20 cellular contexts compared by ENCODE assay signal in genomic region chr9:21505425-21506179, GRCh38. TPM values are rescaled to one million over a fixed set of nuclear protein-coding genes. Genes with fewer than 3 reads are reported as not detected.
A peak's percentile ranks its signal among the peaks of the same experiment; 100 is the strongest.
DNase-seq lines count a peak whose midpoint lies in the region; ATAC-seq and TF ChIP-seq lines count a peak whose summit lies in the region.
"Had no signal": no experiment of that assay in that cellular context is flagged by ENCODE, and none has a peak within 500 bp of the region (broad histone marks: within the 10 kb centered on the region; RNA-seq: fewer than 3 reads in every experiment).

No MANE protein-coding gene starts in this region.

- no peaks in the 10 kb centered on the region for H3K36me3 ChIP-seq in esophagus squamous epithelium
- H3K36me3 ChIP-seq: prostate gland, SJSA1, thyroid gland had no signal

- no peak overlapping the region for H3K27ac ChIP-seq in CD4-positive, alpha-beta T cell (ENCODE audit: low read depth, low read length)
- no peak overlapping the region for H3K27ac ChIP-seq in esophagus squamous epithelium
- H3K27ac ChIP-seq: 22Rv1, prostate gland, SJSA1, thyroid gland had no signal

- no peaks in the 10 kb centered on the region for H3K4me1 ChIP-seq in esophagus squamous epithelium
- H3K4me1 ChIP-seq: prostate gland, thyroid gland had no signal

- peak overlapping the region; percentile 20 for H3K27ac Mint-ChIP-seq in activated naive CD4-positive, alpha-beta T cell treated with anti-CD3 and anti-CD28 coated beads, Interleukin-2, amount 50 U/mL, for 24 hours
- no peak overlapping the region for H3K27ac Mint-ChIP-seq in immature natural killer cell
- H3K27ac Mint-ChIP-seq in CD4-positive, alpha-beta T cell = no peak overlapping the region
- H3K27ac Mint-ChIP-seq: activated CD8-positive, alpha-beta memory T cell treated with anti-CD3 and anti-CD28 coated beads, Interleukin-2, amount 10 ng/mL, durations not matched to agents 7 days and 5 days had no signal

- ATAC-seq in CD4-positive, alpha-beta T cell (ENCODE audit: poor library complexity) = no peak
- ATAC-seq: activated CD8-positive, alpha-beta memory T cell treated with anti-CD3 and anti-CD28 coated beads, Interleukin-2, amount 10 ng/mL, durations not matched to agents 7 days and 5 days had no signal

- H3K27me3 ChIP-seq in CD4-positive, alpha-beta T cell (ENCODE audit: control insufficient read depth, insufficient read depth, low read length) = no peaks in the 10 kb centered on the region
- H3K27me3 ChIP-seq in esophagus squamous epithelium = no peaks in the 10 kb centered on the region
- H3K27me3 ChIP-seq: SJSA1, thyroid gland had no signal

- H3K4me3 Mint-ChIP-seq in activated naive CD4-positive, alpha-beta T cell treated with anti-CD3 and anti-CD28 coated beads, Interleukin-2, amount 50 U/mL, for 24 hours = no peak overlapping the region
- peak overlapping the region in 3 of 5 donors; percentile 11 to 44 (median 37) for H3K4me3 Mint-ChIP-seq in immature natural killer cell
- no peak overlapping the region for H3K4me3 Mint-ChIP-seq in CD4-positive, alpha-beta T cell
- H3K4me3 Mint-ChIP-seq: activated CD8-positive, alpha-beta memory T cell treated with anti-CD3 and anti-CD28 coated beads, Interleukin-2, amount 10 ng/mL, durations not matched to agents 7 days and 5 days had no signal

- H3K4me3 ChIP-seq in esophagus squamous epithelium = no peak overlapping the region
- H3K4me3 ChIP-seq: prostate gland, SJSA1, thyroid gland had no signal

- WGBS in esophagus squamous epithelium, 2 donors = 51 to 59% methylated on average over 10 of the region's 10 CpGs

- peaks cover 3% of the 10 kb centered on the region for H3K36me3 Mint-ChIP-seq in activated naive CD4-positive, alpha-beta T cell treated with anti-CD3 and anti-CD28 coated beads, Interleukin-2, amount 50 U/mL, for 24 hours
- no peaks in the 10 kb centered on the region for H3K36me3 Mint-ChIP-seq in immature natural killer cell
- no peaks in the 10 kb centered on the region for H3K36me3 Mint-ChIP-seq in CD4-positive, alpha-beta T cell (ENCODE audit: low read depth)
- H3K36me3 Mint-ChIP-seq: activated CD8-positive, alpha-beta memory T cell treated with anti-CD3 and anti-CD28 coated beads, Interleukin-2, amount 10 ng/mL, durations not matched to agents 7 days and 5 days had no signal

- CTCF ChIA-PET in CD4-positive, alpha-beta T cell (lab: Charles Lee) = interaction anchor here (1.6 kb wide), 1 partner anchor 20 kb away, joined by 3 read pairs; no protein-coding TSS in a partner anchor

- no peaks in the 10 kb centered on the region for H3K9me3 ChIP-seq in CD4-positive, alpha-beta T cell (ENCODE audit: control insufficient read depth, low read length)
- no peaks in the 10 kb centered on the region for H3K9me3 ChIP-seq in esophagus squamous epithelium
- H3K9me3 ChIP-seq: prostate gland, SJSA1, thyroid gland had no signal

- POLR2A ChIA-PET in CD4-positive, alpha-beta T cell (lab: Charles Lee) = no interaction called here

- no peak for TF ChIP-seq CTCF in CD4-positive, alpha-beta T cell (IDR thresholded peaks at IDR 0.05)
- TF ChIP-seq CTCF in esophagus squamous epithelium (IDR thresholded peaks at IDR 0.05) = no peak

- H3K9me3 Mint-ChIP-seq in activated naive CD4-positive, alpha-beta T cell treated with anti-CD3 and anti-CD28 coated beads, Interleukin-2, amount 50 U/mL, for 24 hours = no peaks in the 10 kb centered on the region
- no peaks in the 10 kb centered on the region for H3K9me3 Mint-ChIP-seq in immature natural killer cell
- no peaks in the 10 kb centered on the region for H3K9me3 Mint-ChIP-seq in CD4-positive, alpha-beta T cell

- intact Hi-C loops in CD4-positive, alpha-beta T cell (cut with DNase I, micrococcal nuclease) = no loop called here
- intact Hi-C loops in esophagus squamous epithelium (cut with DNase I) = no loop called here

- TF ChIP-seq POLR2A in esophagus squamous epithelium (IDR thresholded peaks at IDR 0.05) = no peak

- H3K27me3 Mint-ChIP-seq in activated naive CD4-positive, alpha-beta T cell treated with anti-CD3 and anti-CD28 coated beads, Interleukin-2, amount 50 U/mL, for 24 hours = no peaks in the 10 kb centered on the region
- peaks cover 0 to 2% (median 0%) of the 10 kb centered on the region in 3 donors for H3K27me3 Mint-ChIP-seq in immature natural killer cell (ENCODE audit: low read depth in 3 of 3)
- no peaks in the 10 kb centered on the region for H3K27me3 Mint-ChIP-seq in CD4-positive, alpha-beta T cell
- H3K27me3 Mint-ChIP-seq: activated CD8-positive, alpha-beta memory T cell treated with anti-CD3 and anti-CD28 coated beads, Interleukin-2, amount 10 ng/mL, durations not matched to agents 7 days and 5 days had no signal

- no peak for DNase-seq in activated naive CD4-positive, alpha-beta T cell treated with anti-CD3 and anti-CD28 coated beads, Interleukin-2, amount 50 U/mL, for 16 hours
- DNase-seq in astrocyte of the hippocampus (ENCODE audit: low read depth, low spot score) (peak; percentile 40), immature natural killer cell (no peak), islet precursor cell (no peak), esophagus squamous epithelium (lab: John Stamatoyannopoulos, UW) (no peak), NCI-H2107 (lab: John Stamatoyannopoulos, UW) (no peak)
- DNase-seq in CD4-positive, alpha-beta T cell = no peak
- DNase-seq: activated CD4-positive, alpha-beta T cell treated with anti-CD3 and anti-CD28 coated beads for 1 hour; activated CD8-positive, alpha-beta memory T cell treated with anti-CD3 and anti-CD28 coated beads, Interleukin-2, amount 10 ng/mL, durations not matched to agents 7 days and 5 days; activated effector memory CD4-positive, alpha-beta T cell treated with anti-CD3 and anti-CD28 coated beads, Interleukin-2, amount 50 U/mL, for 16 hours; amygdala; NCI-H2081; NCI-H524 treated with DMSO at 0.1 percent for 48 hours; thyroid gland had no signal

- H3K4me1 Mint-ChIP-seq in activated naive CD4-positive, alpha-beta T cell treated with anti-CD3 and anti-CD28 coated beads, Interleukin-2, amount 50 U/mL, for 24 hours = peaks cover 5% of the 10 kb centered on the region
- H3K4me1 Mint-ChIP-seq in immature natural killer cell = peaks cover 0 to 3% of the 10 kb centered on the region in 2 donors
- no peaks in the 10 kb centered on the region for H3K4me1 Mint-ChIP-seq in CD4-positive, alpha-beta T cell (ENCODE audit: low read depth)

RNA-seq across cellular contexts. Expression of gene IFNE, which starts 23.5 kb away (rescaled TPM):
- not detected for polyA plus RNA-seq in immature natural killer cell
- not detected for total RNA-seq in CD4-positive, alpha-beta T cell
- total RNA-seq in esophagus squamous epithelium = 1 to 10 TPM in 2 of 4 donors, under 1 TPM in 1, not detected in 1; 0.91 to 3.4 (median 2.4) TPM
- total RNA-seq: activated CD8-positive, alpha-beta memory T cell treated with anti-CD3 and anti-CD28 coated beads, Interleukin-2, amount 10 ng/mL, durations not matched to agents 7 days and 5 days; chondrocyte; prostate gland had no signal
- polyA plus RNA-seq: neural cell had no signal

Comparison
In these comparisons a context has a peak if more than half of its experiments do, and no peak if none do; other contexts are left out.
1. H3K4me3 Mint-ChIP-seq: peak in immature natural killer cell (3 of 5); none in activated naive CD4-positive, alpha-beta T cell treated with anti-CD3 and anti-CD28 coated beads, Interleukin-2, amount 50 U/mL, for 24 hours (single experiment) and CD4-positive, alpha-beta T cell (single experiment).